Comparison of ENCODE assay signal across 17 cellular contexts in genomic region chr16:11030990-11031510, GRCh38.
DNase-seq lines count a peak whose midpoint lies in the region; ATAC-seq, FAIRE-seq and TF ChIP-seq lines count a peak whose summit lies in the region.
"Had no signal": no experiment of that assay in that cellular context is flagged by ENCODE, and none has a peak within 500 bp of the region (broad histone marks: within the 10 kb centered on the region; RNA-seq: fewer than 3 reads in every experiment).

No MANE protein-coding gene starts in this region.

- peaks cover 3% of the 10 kb centered on the region for H3K4me1 Mint-ChIP-seq in stimulated activated naive CD8-positive, alpha-beta T cell treated with anti-CD3 and anti-CD28 coated beads, Interleukin-15, Interleukin-2, amounts not matched to agents 100 ng/mL and 50 ng/mL, for 24 hours (ENCODE audit: low read depth)

- H3K79me2 ChIP-seq in H1 (ENCODE audit: control insufficient read depth in 1 of 2, insufficient read depth in 2 of 2, low read length in 2 of 2) (no peaks in the 10 kb centered on the region), trophoblast cell (ENCODE audit: control insufficient read depth, insufficient read depth, low read length, poor library complexity) (no peaks in the 10 kb centered on the region)

- intact Hi-C loops in left ventricle myocardium inferior (cut with micrococcal nuclease) (no loop called here), spleen (cut with DNase I; ENCODE audit: low total_unique reads) (no loop called here)

- CTCF ChIA-PET in H1 (lab: Charles Lee; ENCODE audit: partially characterized antibody) = no interaction called here

- no peak overlapping the region for H3K27ac ChIP-seq in H1 (ENCODE audit: low read depth, low read length)
- H3K27ac ChIP-seq in left ventricle myocardium inferior (replicated peaks) = peak overlapping the region; percentile 86
- no peak overlapping the region for H3K27ac ChIP-seq in spleen
- no peak overlapping the region for H3K27ac ChIP-seq in trophoblast cell (ENCODE audit: low read depth, low read length)
- H3K27ac ChIP-seq: GM23248 had no signal

- no peak overlapping the region for H4K5ac ChIP-seq in H1 (ENCODE audit: insufficient read length, low read depth, low read length)

- H3K9ac ChIP-seq in H1 (replicated peaks in 1 of 4; ENCODE audit: extremely low read depth in 1 of 4, low read depth in 3 of 4, low read length in 3 of 4) = no peak overlapping the region
- H3K9ac ChIP-seq in trophoblast cell (ENCODE audit: low read length) = no peak overlapping the region
- H3K9ac ChIP-seq: GM23248 had no signal

- H2AFZ ChIP-seq in H1 (ENCODE audit: low read length) = no peak overlapping the region
- H2AFZ ChIP-seq in trophoblast cell (ENCODE audit: insufficient read depth, low read length, poor library complexity) = no peak overlapping the region
- H2AFZ ChIP-seq: GM23248 had no signal

- no peak overlapping the region for H3K4me3 Mint-ChIP-seq in stimulated activated naive CD8-positive, alpha-beta T cell treated with anti-CD3 and anti-CD28 coated beads, Interleukin-15, Interleukin-2, amounts not matched to agents 100 ng/mL and 50 ng/mL, for 24 hours
- H3K4me3 Mint-ChIP-seq: CD4-positive, CD25-positive, alpha-beta regulatory T cell had no signal

- H3K18ac ChIP-seq in H1 (ENCODE audit: extremely low read depth, low read length) (no peak overlapping the region), trophoblast cell (ENCODE audit: low read length) (no peak overlapping the region)

- H3K36me3 ChIP-seq in H1 (ENCODE audit: control insufficient read depth in 2 of 4, insufficient read depth in 4 of 4, low read length in 3 of 4) = peaks cover 0 to 4% (median 2%) of the 10 kb centered on the region in 4 experiments; a peak in 2 of 8 replicates
- peaks cover 40% of the 10 kb centered on the region for H3K36me3 ChIP-seq in left ventricle myocardium inferior
- peaks cover 5 to 100% (median 53%) of the 10 kb centered on the region in 6 donors for H3K36me3 ChIP-seq in spleen
- H3K36me3 ChIP-seq in trophoblast cell (ENCODE audit: control insufficient read depth in 1 of 2, insufficient read depth in 2 of 2, low read length in 2 of 2) = peaks cover 11 to 12% of the 10 kb centered on the region in 2 experiments

- H2BK12ac ChIP-seq in H1 (ENCODE audit: low read depth, low read length) (peak overlapping the region; percentile 7; the same call in 1 of the 2 replicates), trophoblast cell (ENCODE audit: low read length) (no peak overlapping the region)

- ATAC-seq in stimulated activated naive CD8-positive, alpha-beta T cell treated with anti-CD3 and anti-CD28 coated beads, Interleukin-15, Interleukin-2, amounts not matched to agents 100 U/mL and 50 U/mL, for 24 hours = no peak

- H3K4me2 ChIP-seq in H1 (ENCODE audit: insufficient read depth in 1 of 2, low read depth in 2 of 2, low read length in 2 of 2) (no peak overlapping the region), trophoblast cell (ENCODE audit: low read length) (no peak overlapping the region)

- H3K4me1 ChIP-seq in H1 (replicated peaks in 1 of 4; ENCODE audit: control insufficient read depth in 3 of 4, insufficient read depth in 4 of 4, low read length in 3 of 4) = peaks cover 0 to 3% (median 0%) of the 10 kb centered on the region in 4 experiments; a peak in 3 of 7 replicates
- peaks cover 54% of the 10 kb centered on the region for H3K4me1 ChIP-seq in left ventricle myocardium inferior
- H3K4me1 ChIP-seq in spleen = no peaks in the 10 kb centered on the region
- no peaks in the 10 kb centered on the region for H3K4me1 ChIP-seq in trophoblast cell (ENCODE audit: control insufficient read depth in 1 of 2, insufficient read depth in 2 of 2, low read length in 2 of 2)
- H3K4me1 ChIP-seq: HAP-1 had no signal

- no peak overlapping the region for H4K12ac ChIP-seq in trophoblast cell (ENCODE audit: low read depth, low read length)

- no peak for TF ChIP-seq CTCF in H1 (IDR thresholded peaks at IDR 0.05; ENCODE audit: control extremely low read depth in 1 of 3, insufficient read depth in 1 of 3, low read depth in 1 of 3, low read length in 3 of 3)
- peak; percentile 27 for TF ChIP-seq CTCF in left ventricle myocardium inferior (IDR thresholded peaks at IDR 0.05; ENCODE audit: borderline replicate concordance)
- no peak for TF ChIP-seq CTCF in spleen (IDR thresholded peaks at IDR 0.05 in 8 of 11, conservative IDR thresholded peaks at IDR 0.05 in 3 of 11)

- H2BK15ac ChIP-seq in H1 (ENCODE audit: low read length) = no peak overlapping the region

- no peak overlapping the region for H3K56ac ChIP-seq in H1 (replicated peaks; ENCODE audit: insufficient read length, low read depth, low read length)

- no peaks in the 10 kb centered on the region for H3K27me3 Mint-ChIP-seq in stimulated activated naive CD8-positive, alpha-beta T cell treated with anti-CD3 and anti-CD28 coated beads, Interleukin-15, Interleukin-2, amounts not matched to agents 100 ng/mL and 50 ng/mL, for 24 hours
- H3K27me3 Mint-ChIP-seq: CD4-positive, CD25-positive, alpha-beta regulatory T cell had no signal

- POLR2A ChIA-PET in H1 (lab: Charles Lee; ENCODE audit: partially characterized antibody) = no interaction called here

- 91% methylated on average over 7 of the region's 7 CpGs; no CpG with 5 or more reads in 1 of the 2 experiments for WGBS in H1 (ENCODE audit: extremely low coverage in 1 of 2, insufficient coverage in 1 of 2, insufficient read length in 1 of 2, insufficient replicate concordance in 2 of 2, low coverage in 1 of 2, low lambda C conversion rate in 2 of 2, missing lambda C conversion rate in 1 of 2), 2 experiments
- 83 to 88% (median 85%) methylated on average over 7 of the region's 7 CpGs for WGBS in spleen, 5 donors
- WGBS in trophoblast cell (ENCODE audit: extremely low coverage, insufficient coverage, insufficient read length) = no CpG with 5 or more reads among the region's 7 CpGs

- H3K27me3 ChIP-seq in H1 (replicated peaks in 1 of 4; ENCODE audit: control insufficient read depth in 3 of 4, extremely low read depth in 1 of 4, insufficient read depth in 3 of 4, low read length in 3 of 4) (no peaks in the 10 kb centered on the region), left ventricle myocardium inferior (ENCODE audit: low read depth) (no peaks in the 10 kb centered on the region), spleen (replicated peaks in 1 of 7) (no peaks in the 10 kb centered on the region), trophoblast cell (ENCODE audit: insufficient read depth, low read length) (no peaks in the 10 kb centered on the region)

- H3K23me2 ChIP-seq in H1 (ENCODE audit: low read depth, low read length) = no peaks in the 10 kb centered on the region

- TF ChIP-seq RAD21 in H1 (IDR thresholded peaks at IDR 0.05 in 1 of 2, conservative IDR thresholded peaks at IDR 0.05 in 1 of 2; ENCODE audit: low read depth in 2 of 2, low read length in 2 of 2) = no peak

- H2BK20ac ChIP-seq in H1 (ENCODE audit: low read length) = no peak overlapping the region

- TF ChIP-seq EP300 in H1 (IDR thresholded peaks at IDR 0.05; ENCODE audit: borderline replicate concordance in 1 of 2, low read depth in 2 of 2, low read length in 2 of 2) = no peak

- no peak overlapping the region for H4K91ac ChIP-seq in H1 (replicated peaks; ENCODE audit: insufficient read length, low read length)
- H4K91ac ChIP-seq in trophoblast cell (ENCODE audit: low read depth, low read length) = no peak overlapping the region

- H3K4me3 ChIP-seq in H1 (ENCODE audit: extremely low read depth in 1 of 4, insufficient read depth in 2 of 4, low read depth in 3 of 4, low read length in 4 of 4) (no peak overlapping the region), left ventricle myocardium inferior (no peak overlapping the region), spleen (no peak overlapping the region), trophoblast cell (ENCODE audit: low read depth, low read length) (no peak overlapping the region)
- H3K4me3 ChIP-seq: GM23248, HAP-1 had no signal

- no peaks in the 10 kb centered on the region for H3K9me3 ChIP-seq in H1 (ENCODE audit: insufficient read depth in 2 of 2, low read depth in 1 of 2, low read length in 1 of 2)
- peaks cover 27% of the 10 kb centered on the region for H3K9me3 ChIP-seq in left ventricle myocardium inferior (replicated peaks)
- peaks cover 0 to 33% (median 30%) of the 10 kb centered on the region in 8 donors for H3K9me3 ChIP-seq in spleen
- H3K9me3 ChIP-seq in trophoblast cell (ENCODE audit: insufficient read depth, low read depth, low read length) = no peaks in the 10 kb centered on the region

- no peak for DNase-seq in stimulated activated naive CD8-positive, alpha-beta T cell treated with anti-CD3 and anti-CD28 coated beads, Interleukin-15, Interleukin-2, amounts not matched to agents 100 U/mL and 50 U/mL, for 24 hours
- DNase-seq in H1 (ENCODE audit: low read depth in 1 of 2, low spot score in 2 of 2) = no peak
- peak; percentile 66 for DNase-seq in left ventricle myocardium inferior
- DNase-seq in NCI-H345 treated with DMSO at 0.1 percent for 48 hours (lab: John Stamatoyannopoulos, UW; ENCODE audit: unreplicated experiment) = no peak
- no peak for DNase-seq in spleen
- no peak for DNase-seq in trophoblast cell
- DNase-seq: CD4-positive, CD25-positive, alpha-beta regulatory T cell; DMS79; GM23248; KG1; NCI-H1092; NCI-H1436; NCI-H1930; NCI-H510A treated with DMSO at 0.1 percent for 48 hours; NCI-H748 treated with DMSO at 0.1 percent for 48 hours had no signal

- H4K8ac ChIP-seq in H1 (ENCODE audit: extremely low read depth, insufficient read depth, low read length) = no peak overlapping the region
- H4K8ac ChIP-seq in trophoblast cell (ENCODE audit: low read depth, low read length) = no peak overlapping the region

- H3K4ac ChIP-seq in H1 (replicated peaks; ENCODE audit: insufficient read length, low read depth, low read length) = no peak overlapping the region
- no peak overlapping the region for H3K4ac ChIP-seq in trophoblast cell (ENCODE audit: low read depth, low read length)

- no peak overlapping the region for H3K14ac ChIP-seq in H1 (ENCODE audit: insufficient read length)
- H3K14ac ChIP-seq in trophoblast cell (ENCODE audit: low read length) = no peak overlapping the region

- H3K9me3 Mint-ChIP-seq in stimulated activated naive CD8-positive, alpha-beta T cell treated with anti-CD3 and anti-CD28 coated beads, Interleukin-15, Interleukin-2, amounts not matched to agents 100 ng/mL and 50 ng/mL, for 24 hours = peaks cover 18% of the 10 kb centered on the region

- H2BK120ac ChIP-seq in H1 (replicated peaks; ENCODE audit: low read depth, low read length) = no peak overlapping the region
- no peak overlapping the region for H2BK120ac ChIP-seq in trophoblast cell (ENCODE audit: insufficient read depth, low read length, poor library complexity)

- TF ChIP-seq POLR2A in H1 (IDR thresholded peaks at IDR 0.05; ENCODE audit: control extremely low read depth in 1 of 2, low read depth in 2 of 2, low read length in 2 of 2) (no peak), spleen (IDR thresholded peaks at IDR 0.05) (no peak)

- H3K27ac Mint-ChIP-seq in stimulated activated naive CD8-positive, alpha-beta T cell treated with anti-CD3 and anti-CD28 coated beads, Interleukin-15, Interleukin-2, amounts not matched to agents 100 ng/mL and 50 ng/mL, for 24 hours = peak overlapping the region; percentile 29

- H2AK5ac ChIP-seq in H1 (ENCODE audit: low read depth, low read length) (no peak overlapping the region), trophoblast cell (ENCODE audit: low read length) (no peak overlapping the region)

- H3K36me3 Mint-ChIP-seq in stimulated activated naive CD8-positive, alpha-beta T cell treated with anti-CD3 and anti-CD28 coated beads, Interleukin-15, Interleukin-2, amounts not matched to agents 100 ng/mL and 50 ng/mL, for 24 hours (ENCODE audit: low read depth) = peaks cover 80% of the 10 kb centered on the region

- peaks cover 0 to 2% of the 10 kb centered on the region in 2 experiments for H4K20me1 ChIP-seq in H1 (replicated peaks in 1 of 2; ENCODE audit: control insufficient read depth in 1 of 2, insufficient read depth in 2 of 2, low read length in 2 of 2)

- H3K23ac ChIP-seq in H1 (ENCODE audit: insufficient read length) (no peak overlapping the region), trophoblast cell (ENCODE audit: low read length) (no peak overlapping the region)

- no peaks in the 10 kb centered on the region for H3K79me1 ChIP-seq in H1 (ENCODE audit: low read depth, low read length)
- H3K79me1 ChIP-seq in trophoblast cell (ENCODE audit: low read length) = no peaks in the 10 kb centered on the region

- no peak for FAIRE-seq in H1 (lab: Jason Lieb, UNC)

- no peak overlapping the region for H2BK5ac ChIP-seq in H1 (ENCODE audit: low read depth, low read length)
- no peak overlapping the region for H2BK5ac ChIP-seq in trophoblast cell (ENCODE audit: low read depth, low read length, poor library complexity)
